25 cellular contexts compared by ENCODE assay signal in the genomic region with DNA sequence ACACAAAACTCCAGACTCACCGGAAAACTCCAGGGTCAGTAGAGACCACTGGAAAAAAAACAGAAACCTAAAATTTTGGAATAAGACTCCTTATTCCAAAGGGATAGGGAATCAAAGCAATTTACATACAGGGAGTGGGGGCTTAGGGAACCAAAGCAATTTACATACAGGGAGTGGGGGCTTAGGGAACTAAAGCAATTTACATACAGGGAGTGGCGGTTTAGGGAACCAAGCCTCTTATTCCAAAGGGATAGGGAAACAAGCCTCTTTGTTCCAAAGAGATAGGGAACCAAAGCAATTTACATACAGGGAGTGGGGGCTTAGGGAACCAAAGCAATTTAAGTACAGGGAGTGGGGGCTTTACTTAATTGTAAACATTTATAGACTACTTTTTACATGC.
"Had no signal": no experiment of that assay in that cellular context is flagged by ENCODE, and none has a peak within 500 bp of the region (broad histone marks: within the 10 kb centered on the region; RNA-seq: fewer than 3 reads in every experiment).

No MANE protein-coding gene starts in this region.

- H3K4me1 ChIP-seq: body of pancreas, breast epithelium had no signal

- H3K9me3 ChIP-seq: body of pancreas, breast epithelium had no signal

- H3K4me3 ChIP-seq: body of pancreas, breast epithelium had no signal

- FAIRE-seq: astrocyte had no signal

- ATAC-seq: activated CD8-positive, alpha-beta T cell treated with anti-CD3 and anti-CD28 coated beads for 36 hours; activated T-cell treated with anti-CD3 and anti-CD28 coated beads, Interleukin-2, amount 50 U/mL, for 72 hours; body of pancreas had no signal

- DNase-seq: activated CD4-positive, alpha-beta T cell treated with anti-CD3 and anti-CD28 coated beads, Interleukin-2, amount 10 ng/mL, durations not matched to agents 24 days and 14 days; activated CD4-positive, alpha-beta T cell treated with anti-CD3 and anti-CD28 coated beads, Interleukin-2, amount 50 U/mL, for 4 hours; activated CD8-positive, alpha-beta T cell treated with anti-CD3 and anti-CD28 coated beads for 36 hours; activated gamma-delta T cell; activated naive CD4-positive, alpha-beta T cell treated with Interleukin-2 at 50 U/mL for 16 hours; activated naive CD8-positive, alpha-beta T cell treated with anti-CD3 and anti-CD28 coated beads, Interleukin-2, amount 10 ng/mL, durations not matched to agents 7 days and 5 days; activated T-cell treated with anti-CD3 and anti-CD28 coated beads, Interleukin-2, amount 50 U/mL, for 1 hour; activated T-cell treated with anti-CD3 and anti-CD28 coated beads, Interleukin-2, amount 50 U/mL, for 72 hours; amygdala; body of pancreas; NCI-H1092 treated with DMSO at 0.1 percent for 48 hours; NCI-H1417; NCI-H146; NCI-H187; NCI-H2029 treated with DMSO at 0.1 percent for 48 hours; NCI-H2107; NCI-H2171; NCI-H510A; NCI-H69; NK-92 treated with Interleukin-12 subunit alpha and Interleukin-12 subunit beta, amount 100 ng/mL, for 24 hours; Right ventricle myocardium superior; T1000; WERI-Rb-1 had no signal

- H3K27me3 ChIP-seq: body of pancreas, breast epithelium had no signal

- H3K36me3 ChIP-seq: breast epithelium, WERI-Rb-1 had no signal

- H3K27ac ChIP-seq: body of pancreas, breast epithelium, WERI-Rb-1 had no signal
